8 cellular contexts compared by ENCODE assay signal in genomic region chr7:107744345-107744750, GRCh38. TPM values are rescaled to one million over a fixed set of nuclear protein-coding genes. Genes with fewer than 3 reads are reported as not detected.
DNase-seq lines count a peak whose midpoint lies in the region; ATAC-seq, FAIRE-seq and TF ChIP-seq lines count a peak whose summit lies in the region.

No MANE protein-coding gene starts in this region.

- H3K4me3 ChIP-seq in DOHH2 (ENCODE audit: low read length) (peak overlapping the region; percentile 88), HUES48 (ENCODE audit: low read depth, low read length) (peak overlapping the region; percentile 96), astrocyte (ENCODE audit: insufficient read depth, low read depth, low read length) (peak overlapping the region; percentile 91), testis (peak overlapping the region; percentile 71 to 89)

- no peaks in the 10 kb centered on the region for H3K27me3 Mint-ChIP-seq in astrocyte (ENCODE audit: low read depth, unreplicated experiment)

- peaks cover 1% of the 10 kb centered on the region for H3K36me3 Mint-ChIP-seq in astrocyte (ENCODE audit: low read depth, unreplicated experiment)

- H3F3A ChIP-seq in DOHH2 (ENCODE audit: control insufficient read depth, insufficient read depth) = peaks cover 11% of the 10 kb centered on the region

- peaks cover 50% of the 10 kb centered on the region for H3K36me3 ChIP-seq in DOHH2 (ENCODE audit: control insufficient read depth, low read length)
- H3K36me3 ChIP-seq in HUES48 (ENCODE audit: control insufficient read depth, insufficient read depth, low read length) = peaks cover 12% of the 10 kb centered on the region
- peaks cover 3% of the 10 kb centered on the region for H3K36me3 ChIP-seq in astrocyte (ENCODE audit: insufficient read depth, low read length)
- no peaks in the 10 kb centered on the region for H3K36me3 ChIP-seq in testis (ENCODE audit: low read depth, missing control alignments)

- no peak for FAIRE-seq in astrocyte (lab: Jason Lieb, UNC)

- H3K4me2 ChIP-seq in DOHH2 (ENCODE audit: low read length) (peak overlapping the region; percentile 96), astrocyte (ENCODE audit: low read length) (peak overlapping the region; percentile 91)

- H3K27ac Mint-ChIP-seq in astrocyte (ENCODE audit: unreplicated experiment) = peak overlapping the region; percentile 98

- DNase-seq in astrocyte (ENCODE audit: low read depth) = no peak
- no peak for DNase-seq in testis
- no peak for DNase-seq in NCI-H510A (lab: John Stamatoyannopoulos, UW)
- DNase-seq in activated CD4-positive, alpha-beta T cell treated with anti-CD3 and anti-CD28 coated beads, Interleukin-2, amount 50 U/mL, for 48 hours = no peak

- peak overlapping the region; percentile 98 for H3K4me3 Mint-ChIP-seq in astrocyte (ENCODE audit: unreplicated experiment)

- H3K9me2 ChIP-seq in DOHH2 (replicated peaks; ENCODE audit: control insufficient read depth, low read length) = no peaks in the 10 kb centered on the region

- H3K9me3 ChIP-seq in DOHH2 (ENCODE audit: control insufficient read depth, insufficient read depth, low read length) = no peaks in the 10 kb centered on the region
- no peaks in the 10 kb centered on the region for H3K9me3 ChIP-seq in HUES48 (ENCODE audit: control insufficient read depth, insufficient read depth, low read length)
- H3K9me3 ChIP-seq in astrocyte (ENCODE audit: insufficient read depth, low read depth, low read length) = no peaks in the 10 kb centered on the region
- H3K9me3 ChIP-seq in testis = no peaks in the 10 kb centered on the region

- peak; percentile 32 for ATAC-seq in GM21515 (IDR thresholded peaks at IDR 0.05; ENCODE audit: unreplicated experiment)

- H3K27me3 ChIP-seq in DOHH2 (ENCODE audit: control insufficient read depth, low read length) (no peaks in the 10 kb centered on the region), HUES48 (ENCODE audit: control insufficient read depth, insufficient read depth, low read length) (no peaks in the 10 kb centered on the region), astrocyte (ENCODE audit: insufficient read depth, low read length) (no peaks in the 10 kb centered on the region), layer of hippocampus (ENCODE audit: control insufficient read depth, insufficient read depth, low read length) (no peaks in the 10 kb centered on the region), testis (no peaks in the 10 kb centered on the region)

- H3K4me1 ChIP-seq in DOHH2 (ENCODE audit: control insufficient read depth, low read length) (peaks cover 44% of the 10 kb centered on the region), HUES48 (ENCODE audit: control insufficient read depth, insufficient read depth, low read length) (peaks cover 26% of the 10 kb centered on the region), astrocyte (ENCODE audit: insufficient read depth, low read length) (peaks cover 15% of the 10 kb centered on the region), testis (peaks cover 18% of the 10 kb centered on the region)

- peak overlapping the region; percentile 94 for H2AFZ ChIP-seq in astrocyte (ENCODE audit: low read depth, low read length)

- WGBS in testis, 2 donors = 0% methylated on average over 17 to 22 of the region's 22 CpGs

- intact Hi-C loops in testis (cut with DNase I; ENCODE audit: low total_unique reads) = loop anchor here (10.0 kb wide), 1 partner anchor 130 kb away; no protein-coding TSS in a partner anchor

- peaks cover 22% of the 10 kb centered on the region for H3K4me1 Mint-ChIP-seq in astrocyte (ENCODE audit: low read depth, unreplicated experiment)

- H3K79me2 ChIP-seq in DOHH2 (ENCODE audit: control insufficient read depth, low read length) (peaks cover 55% of the 10 kb centered on the region), astrocyte (ENCODE audit: insufficient read depth, low read length) (peaks cover 54% of the 10 kb centered on the region)

- no peak for TF ChIP-seq POLR2A in testis (IDR thresholded peaks at IDR 0.05)

- peak overlapping the region; percentile 95 for H3K27ac ChIP-seq in DOHH2 (ENCODE audit: low read depth, low read length)
- peak overlapping the region; percentile 98 for H3K27ac ChIP-seq in HUES48 (ENCODE audit: low read depth, low read length)
- peak overlapping the region; percentile 92 for H3K27ac ChIP-seq in astrocyte (ENCODE audit: low read depth, low read length)
- peak overlapping the region; percentile 98 for H3K27ac ChIP-seq in layer of hippocampus (ENCODE audit: low read depth, low read length)
- peak overlapping the region; percentile 93 to 99 for H3K27ac ChIP-seq in testis

- TF ChIP-seq CTCF in DOHH2 (IDR thresholded peaks at IDR 0.05; ENCODE audit: low read depth, low read length, poor library complexity, severe bottlenecking) = no peak
- no peak for TF ChIP-seq CTCF in astrocyte (IDR thresholded peaks at IDR 0.05; ENCODE audit: insufficient read depth, low read depth, low read length)
- no peak for TF ChIP-seq CTCF in testis (IDR thresholded peaks at IDR 0.05)

- peaks cover 24% of the 10 kb centered on the region for H4K20me1 ChIP-seq in DOHH2 (ENCODE audit: control insufficient read depth, insufficient read depth, low read depth, low read length)
- H4K20me1 ChIP-seq in astrocyte (ENCODE audit: insufficient read depth, low read length) = peaks cover 38% of the 10 kb centered on the region

- H3K9me3 Mint-ChIP-seq in astrocyte (ENCODE audit: unreplicated experiment) = no peaks in the 10 kb centered on the region

- H3K9ac ChIP-seq in HUES48 (ENCODE audit: low read depth, low read length) (peak overlapping the region; percentile 90), astrocyte (ENCODE audit: low read length) (peak overlapping the region; percentile 96)

RNA-seq across cellular contexts. Expression of gene CBLL1, which starts 0.4 kb away (rescaled TPM):
- total RNA-seq in astrocyte (27.3 and 28.3 TPM in 2 replicates), testis (10 to 100 TPM; 29.2 to 42.6 TPM)
- polyA plus RNA-seq in testis (ENCODE audit: insufficient read depth, low read depth, low replicate concordance) = 58.1 TPM

RNA-seq across cellular contexts. Expression of gene SLC26A3, which starts 58.7 kb away (rescaled TPM):
- total RNA-seq in astrocyte (not detected in 2 replicates), testis (1 to 10 TPM in 1 of 2 donors, not detected in 1; 1.1 TPM)
- polyA plus RNA-seq in testis (ENCODE audit: insufficient read depth, low read depth, low replicate concordance) = 1.3 TPM
